ENCODE assay signal across 26 cellular contexts in the genomic region with DNA sequence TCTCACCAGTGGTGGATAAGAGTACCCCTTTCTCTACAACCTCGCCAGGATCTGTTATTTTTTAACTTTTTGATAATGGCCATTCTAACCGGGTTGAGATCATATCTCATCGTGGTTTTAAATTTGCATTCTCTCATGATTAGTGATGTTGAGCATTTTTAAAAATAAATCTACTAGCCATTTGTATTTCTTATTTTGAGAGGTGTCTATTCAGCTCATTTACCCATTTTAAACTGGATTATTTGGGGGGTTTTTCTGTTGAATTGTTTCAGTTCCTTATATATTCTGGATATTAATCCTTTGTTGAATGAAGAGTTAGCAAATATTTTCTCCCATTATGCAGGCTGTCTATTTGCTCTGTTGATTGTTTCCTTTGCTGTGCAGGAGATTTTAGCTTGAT.
DNase-seq lines count a peak whose midpoint lies in the region; ATAC-seq and TF ChIP-seq lines count a peak whose summit lies in the region.
"Had no signal": no experiment of that assay in that cellular context is flagged by ENCODE, and none has a peak within 500 bp of the region (broad histone marks: within the 10 kb centered on the region; RNA-seq: fewer than 3 reads in every experiment).

No MANE protein-coding gene starts in this region.

- no peaks in the 10 kb centered on the region for H4K20me1 ChIP-seq in SK-N-SH (ENCODE audit: insufficient read depth)

- H2AFZ ChIP-seq in SK-N-SH (ENCODE audit: low read depth) = no peak overlapping the region

- H3K9ac ChIP-seq in SK-N-SH = no peak overlapping the region

- DNase-seq in SK-N-SH (no peak), M059J (ENCODE audit: low read depth) (peak; percentile 32), kidney glomerular epithelial cell (lab: John Stamatoyannopoulos, UW) (peak; percentile 10), NCI-H1048 (lab: John Stamatoyannopoulos, UW) (no peak), dermis blood vessel endothelial cell (no peak), NCI-H2107 (lab: John Stamatoyannopoulos, UW) (no peak)
- DNase-seq: ACHN; BE2C; CD8-positive, alpha-beta memory T cell; DMS 273 treated with DMSO at 0.1 percent for 48 hours; DMS79; GOT3; Karpas-422; MV-4-11; NCI-H1105 treated with DMSO at 0.1 percent for 48 hours; NCI-H146; NCI-H2029; NCI-H446 treated with DMSO at 0.1 percent for 48 hours; NCI-H526 treated with DMSO at 0.1 percent for 48 hours; SHP77 treated with DMSO at 0.1 percent for 48 hours; SW 1271 had no signal

- H3K36me3 ChIP-seq in SK-N-SH (replicated peaks in 1 of 2; ENCODE audit: control insufficient read depth in 1 of 2, insufficient read depth in 2 of 2, low read length in 1 of 2) = no peaks in the 10 kb centered on the region
- H3K36me3 ChIP-seq: BE2C, HAP-1 had no signal

- H3K9me3 ChIP-seq in SK-N-SH = peaks cover 3% of the 10 kb centered on the region; the same call in 1 of the 2 replicates
- H3K9me3 ChIP-seq: BE2C, HAP-1 had no signal

- H3K79me2 ChIP-seq in SK-N-SH (ENCODE audit: insufficient read depth) = no peaks in the 10 kb centered on the region

- H3K4me3 ChIP-seq in SK-N-SH (ENCODE audit: low read depth in 2 of 2, low read length in 1 of 2) = no peak overlapping the region
- H3K4me3 ChIP-seq: HAP-1 had no signal

- H3K4me2 ChIP-seq in SK-N-SH = no peak overlapping the region

- TF ChIP-seq RAD21 in SK-N-SH (IDR thresholded peaks at IDR 0.05; ENCODE audit: low read length) = no peak

- no peak for ATAC-seq in SK-N-SH treated with all-trans-retinoic acid at 6 μM for 48 hours
- ATAC-seq: Panc1 had no signal

- peaks cover 0 to 4% of the 10 kb centered on the region in 2 experiments; a peak in 1 of 4 replicates for H3K4me1 ChIP-seq in SK-N-SH (ENCODE audit: control insufficient read depth in 1 of 2, insufficient read depth in 2 of 2, low read depth in 1 of 2, low read length in 1 of 2)
- H3K4me1 ChIP-seq: BE2C, HAP-1 had no signal

- H3F3A ChIP-seq in SK-N-SH (replicated peaks; ENCODE audit: insufficient read depth) = no peaks in the 10 kb centered on the region

- TF ChIP-seq EP300 in SK-N-SH (IDR thresholded peaks at IDR 0.05; ENCODE audit: borderline replicate concordance in 1 of 2, low read depth in 1 of 2, low read length in 1 of 2) = no peak

- no peak for TF ChIP-seq CTCF in SK-N-SH (IDR thresholded peaks at IDR 0.05)

- H3K9me2 ChIP-seq in SK-N-SH = no peaks in the 10 kb centered on the region

- no peaks in the 10 kb centered on the region for H3K27me3 ChIP-seq in SK-N-SH (ENCODE audit: insufficient read depth)
- H3K27me3 ChIP-seq: BE2C had no signal

- WGBS in SK-N-SH (ENCODE audit: low lambda C conversion rate) = 55% methylated on average over 3 of the region's 3 CpGs

- CTCF ChIA-PET in SK-N-SH (lab: Yijun Ruan, JAX) = interaction anchor here (1.1 to 1.5 kb wide), 2 partner anchors 28 to 31 kb away, joined by 3 read pairs; no protein-coding TSS in a partner anchor

- POLR2A ChIA-PET in SK-N-SH (lab: Yijun Ruan, JAX) = no interaction called here

- no peak overlapping the region for H3K27ac ChIP-seq in SK-N-SH (ENCODE audit: low read depth in 2 of 2, low read length in 1 of 2)
- H3K27ac ChIP-seq: 22Rv1, HL-60 had no signal

TF ChIP-seq in SK-N-SH, 30 proteins besides CTCF, POLR2A, EP300 and RAD21:
- TF ChIP-seq REST (IDR thresholded peaks at IDR 0.05; ENCODE audit: low read depth, low read length) (no peak), FOSL2 (IDR thresholded peaks at IDR 0.05; ENCODE audit: borderline replicate concordance, low read depth) (no peak), YY1 (IDR thresholded peaks at IDR 0.05; ENCODE audit: low read depth) (no peak), EZH2phosphoT487 (IDR thresholded peaks at IDR 0.05; ENCODE audit: borderline replicate concordance, low read depth) (no peak), RFX5 (IDR thresholded peaks at IDR 0.05; ENCODE audit: low read length) (no peak), NRF1 (IDR thresholded peaks at IDR 0.05; ENCODE audit: low read depth, low read length) (no peak), FOXM1 (IDR thresholded peaks at IDR 0.05; ENCODE audit: low read depth) (no peak), TEAD4 (IDR thresholded peaks at IDR 0.05; ENCODE audit: borderline replicate concordance, insufficient read depth) (no peak), TCF12 (IDR thresholded peaks at IDR 0.05) (0 out of 2 replicates have a peak, but pooled peaks have one; percentile 16)

TF ChIP-seq in SK-N-SH treated with all-trans-retinoic acid at 6 μM for 48 hours, 23 proteins besides CTCF, POLR2A, EP300 and RAD21:
- TF ChIP-seq ZFP30 (CRISPR knock-in tag; IDR thresholded peaks at IDR 0.05) = no peak
- TF ChIP-seq, protein P1, sequence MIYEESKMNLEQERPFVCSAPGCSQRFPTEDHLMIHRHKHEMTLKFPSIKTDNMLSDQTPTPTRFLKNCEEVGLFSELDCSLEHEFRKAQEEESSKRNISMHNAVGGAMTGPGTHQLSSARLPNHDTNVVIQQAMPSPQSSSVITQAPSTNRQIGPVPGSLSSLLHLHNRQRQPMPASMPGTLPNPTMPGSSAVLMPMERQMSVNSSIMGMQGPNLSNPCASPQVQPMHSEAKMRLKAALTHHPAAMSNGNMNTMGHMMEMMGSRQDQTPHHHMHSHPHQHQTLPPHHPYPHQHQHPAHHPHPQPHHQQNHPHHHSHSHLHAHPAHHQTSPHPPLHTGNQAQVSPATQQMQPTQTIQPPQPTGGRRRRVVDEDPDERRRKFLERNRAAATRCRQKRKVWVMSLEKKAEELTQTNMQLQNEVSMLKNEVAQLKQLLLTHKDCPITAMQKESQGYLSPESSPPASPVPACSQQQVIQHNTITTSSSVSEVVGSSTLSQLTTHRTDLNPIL (CRISPR knock-in tag; IDR thresholded peaks at IDR 0.05; ENCODE audit: low read depth) = no peak

Comparison
In these comparisons a context has a peak if more than half of its experiments do, and no peak if none do; other contexts are left out.
1. DNase-seq: peak in M059J (single experiment) and kidney glomerular epithelial cell (single experiment); none in SK-N-SH (single experiment), NCI-H1048 (single experiment), dermis blood vessel endothelial cell (single experiment) and NCI-H2107 (single experiment).